In the genomic region with DNA sequence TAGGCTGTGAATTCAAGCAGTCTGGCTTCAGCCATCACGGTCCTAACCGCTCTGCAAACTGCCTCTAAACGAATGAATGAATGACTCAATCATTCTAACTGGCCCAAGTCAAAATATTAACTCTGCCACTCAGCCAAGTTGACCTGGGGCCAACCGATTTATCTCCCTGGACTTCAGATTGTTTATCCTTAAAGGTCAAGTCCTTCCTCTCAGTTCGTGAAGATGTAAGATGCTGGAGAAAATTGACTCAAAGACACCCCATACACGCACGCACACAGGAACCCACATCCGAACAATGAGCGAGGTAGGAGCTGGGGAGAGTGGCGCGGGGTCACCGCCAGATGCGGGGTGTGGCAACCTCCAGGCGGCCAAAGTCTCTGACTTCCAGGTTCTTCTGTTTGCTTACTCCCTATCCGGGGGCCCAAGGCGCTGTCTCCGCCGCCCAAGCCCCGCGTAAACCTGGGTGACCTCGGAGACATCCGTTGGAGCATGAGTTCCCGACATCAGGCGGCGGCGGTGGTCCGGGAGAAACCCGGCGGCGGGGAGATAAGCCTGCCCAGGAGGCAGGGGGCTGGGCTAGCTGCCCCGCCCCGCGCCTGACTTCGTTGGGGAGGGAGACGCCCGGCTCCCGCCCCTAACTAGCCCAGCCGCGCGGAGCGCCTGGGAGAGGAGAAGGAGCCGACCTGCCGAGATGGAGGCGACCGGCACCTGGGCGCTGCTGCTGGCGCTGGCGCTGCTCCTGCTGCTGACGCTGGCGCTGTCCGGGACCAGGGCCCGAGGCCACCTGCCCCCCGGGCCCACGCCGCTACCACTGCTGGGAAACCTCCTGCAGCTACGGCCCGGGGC, we compare ENCODE assay signal across 8 cellular contexts. TPM values are rescaled to one million over a fixed set of nuclear protein-coding genes. Genes with fewer than 3 reads are reported as not detected.
A peak's percentile ranks its signal among the peaks of the same experiment; 100 is the strongest.
DNase-seq lines count a peak whose midpoint lies in the region; ATAC-seq lines count a peak whose summit lies in the region.

CYP2S1 (plus strand) TSS at position 646 of the 846 bp plus-strand sequence; CDS start at position 692, 46 bp downstream.

- H3K27ac Mint-ChIP-seq in activated naive CD4-positive, alpha-beta T cell treated with anti-CD3 and anti-CD28 coated beads for 36 hours = no peak within 1 kb of the TSS
- no peak within 1 kb of the TSS for H3K27ac Mint-ChIP-seq in activated naive CD8-positive, alpha-beta T cell treated with anti-CD3 and anti-CD28 coated beads for 36 hours

- no peak within 1 kb of the TSS for H3K9ac ChIP-seq in subcutaneous abdominal adipose tissue (ENCODE audit: low read length in 5 of 5)

- intact Hi-C loops in activated naive CD4-positive, alpha-beta T cell treated with anti-CD3 and anti-CD28 coated beads for 36 hours (cut with micrococcal nuclease) = no loop called here

- CTCF ChIA-PET in activated naive CD4-positive, alpha-beta T cell treated with anti-CD3 and anti-CD28 coated beads for 36 hours (lab: Charles Lee) = interaction anchor here (0.6 to 1.0 kb wide), 3 partner anchors 11 to 70 kb away, joined by 3 to 4 read pairs (median 3); no protein-coding TSS in a partner anchor

- no peaks in the 10 kb centered on the region for H3K36me3 ChIP-seq in subcutaneous abdominal adipose tissue (ENCODE audit: control insufficient read depth in 5 of 5, insufficient read depth in 5 of 5, low read length in 5 of 5)

- peaks cover 0 to 24% (median 17%) of the 10 kb centered on the region in 5 donors for H3K4me1 ChIP-seq in subcutaneous abdominal adipose tissue (ENCODE audit: control insufficient read depth in 5 of 5, insufficient read depth in 5 of 5, low read length in 5 of 5)

- peaks cover 16 to 42% (median 26%) of the 10 kb centered on the region in 5 donors for H3K27me3 ChIP-seq in subcutaneous abdominal adipose tissue (ENCODE audit: control insufficient read depth in 5 of 5, insufficient read depth in 4 of 5, low read length in 5 of 5)

- ATAC-seq in HG02885 (IDR thresholded peaks at IDR 0.05; ENCODE audit: poor library complexity, unreplicated experiment) (no peak), GM18517 (IDR thresholded peaks at IDR 0.05; ENCODE audit: unreplicated experiment) (no peak)

- H3K27ac ChIP-seq in subcutaneous abdominal adipose tissue (ENCODE audit: low read depth, low read length) = no peak within 1 kb of the TSS

- H3K4me3 ChIP-seq in subcutaneous abdominal adipose tissue (ENCODE audit: low read depth in 1 of 5, low read length in 5 of 5) = peak within 1 kb of the TSS in 3 of 5 donors; percentile 42 to 54 (median 53)

- H3K36me3 Mint-ChIP-seq in activated naive CD4-positive, alpha-beta T cell treated with anti-CD3 and anti-CD28 coated beads for 36 hours (ENCODE audit: low read depth) = no peaks in the 10 kb centered on the region
- H3K36me3 Mint-ChIP-seq in activated naive CD8-positive, alpha-beta T cell treated with anti-CD3 and anti-CD28 coated beads for 36 hours = no peaks in the 10 kb centered on the region

- peaks cover 12% of the 10 kb centered on the region for H3K4me1 Mint-ChIP-seq in activated naive CD4-positive, alpha-beta T cell treated with anti-CD3 and anti-CD28 coated beads for 36 hours (ENCODE audit: low read depth)
- H3K4me1 Mint-ChIP-seq in activated naive CD8-positive, alpha-beta T cell treated with anti-CD3 and anti-CD28 coated beads for 36 hours = peaks cover 16% of the 10 kb centered on the region

- peak within 1 kb of the TSS; percentile 62 for H3K4me3 Mint-ChIP-seq in activated naive CD4-positive, alpha-beta T cell treated with anti-CD3 and anti-CD28 coated beads for 36 hours
- H3K4me3 Mint-ChIP-seq in activated naive CD8-positive, alpha-beta T cell treated with anti-CD3 and anti-CD28 coated beads for 36 hours = peak within 1 kb of the TSS; percentile 51

- peak; percentile 55 for DNase-seq in activated naive CD4-positive, alpha-beta T cell treated with anti-CD3 and anti-CD28 coated beads for 36 hours
- no peak for DNase-seq in activated naive CD4-positive, alpha-beta T cell treated with Interleukin-2 at 50 U/mL for 16 hours
- DNase-seq in activated naive CD8-positive, alpha-beta T cell treated with anti-CD3 and anti-CD28 coated beads for 36 hours = peak; percentile 20
- peak; percentile 28 for DNase-seq in iris pigment epithelial cell (ENCODE audit: low read depth)
- no peak for DNase-seq in OCI-M2 (lab: John Stamatoyannopoulos, UW; ENCODE audit: unreplicated experiment)

- no peaks in the 10 kb centered on the region for H3K9me3 Mint-ChIP-seq in activated naive CD4-positive, alpha-beta T cell treated with anti-CD3 and anti-CD28 coated beads for 36 hours
- no peaks in the 10 kb centered on the region for H3K9me3 Mint-ChIP-seq in activated naive CD8-positive, alpha-beta T cell treated with anti-CD3 and anti-CD28 coated beads for 36 hours

- H3K9me3 ChIP-seq in subcutaneous abdominal adipose tissue (ENCODE audit: control insufficient read depth in 5 of 5, low read length in 5 of 5) = no peaks in the 10 kb centered on the region

- peaks cover 32% of the 10 kb centered on the region for H3K27me3 Mint-ChIP-seq in activated naive CD4-positive, alpha-beta T cell treated with anti-CD3 and anti-CD28 coated beads for 36 hours (ENCODE audit: low read depth)
- peaks cover 48% of the 10 kb centered on the region for H3K27me3 Mint-ChIP-seq in activated naive CD8-positive, alpha-beta T cell treated with anti-CD3 and anti-CD28 coated beads for 36 hours

RNA-seq across cellular contexts. Expression of gene CYP2S1, which starts in this region (rescaled TPM):
- 1 to 10 TPM in 1 of 2 experiments, under 1 TPM in 1; 0.79 to 1.9 TPM for total RNA-seq in activated naive CD4-positive, alpha-beta T cell treated with anti-CD3 and anti-CD28 coated beads for 36 hours
- under 1 TPM; 0.27 to 0.32 TPM for total RNA-seq in activated naive CD8-positive, alpha-beta T cell treated with anti-CD3 and anti-CD28 coated beads for 36 hours

Comparison
In these comparisons a context has a peak if more than half of its experiments do, and no peak if none do; other contexts are left out.
1. DNase-seq: peak in activated naive CD4-positive, alpha-beta T cell treated with anti-CD3 and anti-CD28 coated beads for 36 hours (single experiment) and iris pigment epithelial cell (single experiment); none in activated naive CD4-positive, alpha-beta T cell treated with Interleukin-2 at 50 U/mL for 16 hours (single experiment) and OCI-M2 (single experiment).
2. Peak in DNase-seq in activated naive CD8-positive, alpha-beta T cell treated with anti-CD3 and anti-CD28 coated beads for 36 hours; RNA of the gene not detected or under 1 TPM.